Comparison of ENCODE assay signal across 1 cellular context in the genomic region with DNA sequence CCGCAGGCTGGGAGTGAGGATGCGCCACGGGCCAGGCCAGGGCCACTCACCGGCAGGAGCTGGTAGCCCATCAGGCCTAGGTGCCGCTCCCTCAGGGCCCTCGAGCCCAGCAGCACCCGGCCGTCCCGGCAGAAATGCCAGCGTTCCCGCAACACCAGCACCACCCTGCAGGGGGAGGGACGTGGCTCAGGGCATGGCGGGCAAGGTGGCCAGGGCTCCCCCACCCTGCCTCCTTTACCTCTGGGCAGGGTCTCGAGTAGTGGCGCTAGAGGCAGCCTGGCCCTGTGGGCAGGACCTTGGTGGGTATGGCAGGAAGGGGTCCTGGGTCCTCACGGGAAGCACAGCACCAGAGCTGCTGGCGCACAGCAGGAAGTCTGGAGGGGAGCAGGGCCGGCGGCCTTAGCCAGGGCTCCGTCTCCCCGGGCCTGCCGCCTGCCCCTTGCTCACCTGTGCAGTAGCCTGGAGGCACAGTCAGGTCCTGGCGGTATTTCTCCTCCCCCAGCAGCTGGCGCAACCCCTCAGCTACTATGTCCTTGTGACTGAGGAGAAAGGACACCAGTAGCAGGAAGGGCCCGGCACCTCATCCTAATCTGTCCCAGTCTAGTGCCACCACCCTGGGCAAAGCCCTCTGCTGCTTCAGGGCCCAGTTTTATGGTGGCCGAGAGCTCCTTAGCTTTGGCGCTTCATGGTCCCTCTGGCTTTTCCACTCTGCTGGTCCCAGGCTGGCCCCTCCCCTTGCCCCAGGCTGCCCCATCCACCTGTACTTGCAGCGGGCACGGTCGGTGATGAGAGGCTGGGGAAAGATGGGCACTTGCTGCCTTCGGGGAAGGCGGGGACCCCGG.
A peak's percentile ranks its signal among the peaks of the same experiment; 100 is the strongest.
TF ChIP-seq lines count a peak whose summit lies in the region.

No MANE protein-coding gene starts in this region.

TF ChIP-seq in IMR-90, 13 proteins besides CTCF, POLR2A, EP300 and RAD21:
- peak; percentile 29; the same call in 1 of the 2 replicates for TF ChIP-seq SMC3 (IDR thresholded peaks at IDR 0.05; ENCODE audit: low read depth, low read length)
- TF ChIP-seq MAFK (IDR thresholded peaks at IDR 0.05; ENCODE audit: low read depth, low read length), result no peak
